In the genomic region with DNA sequence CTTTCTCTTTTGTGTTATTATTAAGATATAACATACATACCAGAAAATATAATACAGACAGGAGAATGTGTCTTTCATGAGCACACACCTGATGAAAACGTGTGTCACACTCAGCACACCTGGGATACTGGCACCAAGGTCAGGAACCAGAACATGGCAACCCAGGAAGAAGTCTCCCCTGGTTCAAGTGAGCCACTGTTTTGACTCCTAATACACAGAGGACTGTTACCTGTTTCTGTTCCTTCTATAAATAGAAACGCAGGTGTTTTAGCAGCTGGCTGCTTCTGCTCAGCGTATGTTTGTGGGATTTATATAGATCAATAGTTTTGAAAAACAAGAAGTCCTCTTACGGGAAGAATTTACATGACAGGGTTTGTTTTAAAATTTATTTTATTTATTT, we compare ENCODE assay signal across 11 cellular contexts. TPM values are rescaled to one million over a fixed set of nuclear protein-coding genes. Genes with fewer than 3 reads are reported as not detected.
A peak's percentile ranks its signal among the peaks of the same experiment; 100 is the strongest.
DNase-seq lines count a peak whose midpoint lies in the region; TF ChIP-seq lines count a peak whose summit lies in the region.
"Had no signal": no experiment of that assay in that cellular context is flagged by ENCODE, and none has a peak within 500 bp of the region (broad histone marks: within the 10 kb centered on the region; RNA-seq: fewer than 3 reads in every experiment).

No MANE protein-coding gene starts in this region.

- intact Hi-C loops in spleen (cut with DNase I; ENCODE audit: low total_unique reads): no loop called here

- peak overlapping the region; percentile 30 for H3K4me3 ChIP-seq in endocrine pancreas (ENCODE audit: control insufficient read depth, insufficient read depth, low read length)
- peak overlapping the region in 4 of 8 donors; percentile 72 to 89 (median 76) for H3K4me3 ChIP-seq in spleen

- CTCF ChIA-PET in activated naive CD4-positive, alpha-beta T cell treated with anti-CD3 and anti-CD28 coated beads, Interleukin-2, amount 10 ng/mL, durations not matched to agents 7 days and 5 days (lab: Charles Lee): no interaction called here

- no peaks in the 10 kb centered on the region for H3K36me3 ChIP-seq in endocrine pancreas (ENCODE audit: control insufficient read depth, insufficient read depth, low read length)
- H3K36me3 ChIP-seq in spleen: peaks cover 0 to 62% (median 24%) of the 10 kb centered on the region in 6 donors

- H3K9me3 Mint-ChIP-seq in IgD-negative memory B cell: no peaks in the 10 kb centered on the region
- peaks cover 3% of the 10 kb centered on the region for H3K9me3 Mint-ChIP-seq in activated naive CD4-positive, alpha-beta T cell treated with anti-CD3 and anti-CD28 coated beads, Interleukin-2, amount 10 ng/mL, durations not matched to agents 7 days and 5 days

- peaks cover 42 to 69% (median 61%) of the 10 kb centered on the region in 3 donors for H3K4me1 Mint-ChIP-seq in IgD-negative memory B cell
- H3K4me1 Mint-ChIP-seq in activated naive CD4-positive, alpha-beta T cell treated with anti-CD3 and anti-CD28 coated beads, Interleukin-2, amount 10 ng/mL, durations not matched to agents 7 days and 5 days: peaks cover 75% of the 10 kb centered on the region

- H3K27ac ChIP-seq in spleen: peak overlapping the region in 7 of 8 donors; percentile 52 to 100 (median 94)
- H3K27ac ChIP-seq: foreskin keratinocyte had no signal

- H3K9me3 ChIP-seq in endocrine pancreas (ENCODE audit: control insufficient read depth, low read length): no peaks in the 10 kb centered on the region
- H3K9me3 ChIP-seq in spleen: no peaks in the 10 kb centered on the region

- H3K9ac ChIP-seq in endocrine pancreas (ENCODE audit: control insufficient read depth, insufficient read depth, low read length): no peak overlapping the region

- no peak for TF ChIP-seq CTCF in spleen (IDR thresholded peaks at IDR 0.05 in 8 of 11, conservative IDR thresholded peaks at IDR 0.05 in 3 of 11)

- peaks cover 2% of the 10 kb centered on the region for H3K27me3 Mint-ChIP-seq in IgD-negative memory B cell
- no peaks in the 10 kb centered on the region for H3K27me3 Mint-ChIP-seq in activated naive CD4-positive, alpha-beta T cell treated with anti-CD3 and anti-CD28 coated beads, Interleukin-2, amount 10 ng/mL, durations not matched to agents 7 days and 5 days

- peaks cover 21% of the 10 kb centered on the region for H3K4me1 ChIP-seq in endocrine pancreas (ENCODE audit: control insufficient read depth, insufficient read depth, low read length)
- peaks cover 44 to 90% (median 86%) of the 10 kb centered on the region in 6 donors for H3K4me1 ChIP-seq in spleen
- H3K4me1 ChIP-seq: foreskin keratinocyte had no signal

- peaks cover 6% of the 10 kb centered on the region for H3K36me3 Mint-ChIP-seq in IgD-negative memory B cell
- H3K36me3 Mint-ChIP-seq in activated naive CD4-positive, alpha-beta T cell treated with anti-CD3 and anti-CD28 coated beads, Interleukin-2, amount 10 ng/mL, durations not matched to agents 7 days and 5 days: peaks cover 71% of the 10 kb centered on the region

- peak; percentile 45 to 74 for DNase-seq in NCI-H526 (lab: John Stamatoyannopoulos, UW)
- DNase-seq in spleen: no peak
- no peak for DNase-seq in ureter (ENCODE audit: low spot score)
- DNase-seq in activated CD4-positive, CD25-positive, alpha-beta regulatory T cell (lab: John Stamatoyannopoulos, UW): no peak
- no peak for DNase-seq in activated naive CD4-positive, alpha-beta T cell treated with anti-CD3 and anti-CD28 coated beads, Interleukin-2, amount 10 ng/mL, durations not matched to agents 7 days and 5 days
- DNase-seq: activated effector memory CD4-positive, alpha-beta T cell treated with Interleukin-2 at 50 U/mL for 16 hours; Calu3; cerebellar nuclear complex; foreskin keratinocyte had no signal

- H3K4me3 Mint-ChIP-seq in IgD-negative memory B cell: peak overlapping the region; percentile 49 to 97 (median 89)
- no peak overlapping the region for H3K4me3 Mint-ChIP-seq in activated naive CD4-positive, alpha-beta T cell treated with anti-CD3 and anti-CD28 coated beads, Interleukin-2, amount 10 ng/mL, durations not matched to agents 7 days and 5 days

- peak overlapping the region; percentile 62 to 97 (median 88) for H3K27ac Mint-ChIP-seq in IgD-negative memory B cell
- no peak overlapping the region for H3K27ac Mint-ChIP-seq in activated naive CD4-positive, alpha-beta T cell treated with anti-CD3 and anti-CD28 coated beads, Interleukin-2, amount 10 ng/mL, durations not matched to agents 7 days and 5 days

- TF ChIP-seq POLR2A in spleen (IDR thresholded peaks at IDR 0.05): no peak

- H3K27me3 ChIP-seq in endocrine pancreas (ENCODE audit: control insufficient read depth, insufficient read depth, low read length) (no peaks in the 10 kb centered on the region), spleen (replicated peaks in 1 of 7) (no peaks in the 10 kb centered on the region)
- H3K27me3 ChIP-seq: foreskin keratinocyte had no signal

- WGBS in spleen, 5 donors: 59 to 80% (median 70%) methylated on average over 4 of the region's 4 CpGs

RNA-seq across cellular contexts. Expression of a gene that starts 3.5 kb away (rescaled TPM):
- polyA plus RNA-seq in IgD-negative memory B cell (44.4 TPM), spleen (10 to 100 TPM; 14.5 to 37.6 (median 18.0) TPM)
- total RNA-seq in spleen (100 to 1,000 TPM; 152 to 202 (median 182) TPM), ureter (66.7 TPM)

Comparison
In these comparisons a context has a peak if more than half of its experiments do, and no peak if none do; other contexts are left out.
1. DNase-seq: peak in NCI-H526 (2 of 2); none in spleen (single experiment), ureter (single experiment), activated CD4-positive, CD25-positive, alpha-beta regulatory T cell (0 of 4) and activated naive CD4-positive, alpha-beta T cell treated with anti-CD3 and anti-CD28 coated beads, Interleukin-2, amount 10 ng/mL, durations not matched to agents 7 days and 5 days (single experiment).